8 cellular contexts compared by ENCODE assay signal in genomic region chr11:47186076-47186936, GRCh38. TPM values are rescaled to one million over a fixed set of nuclear protein-coding genes. Genes with fewer than 3 reads are reported as not detected.
A peak's percentile ranks its signal among the peaks of the same experiment; 100 is the strongest.
DNase-seq lines count a peak whose midpoint lies in the region; ATAC-seq and TF ChIP-seq lines count a peak whose summit lies in the region.

PACSIN3 (minus strand) TSS chr11:47186434; CDS start chr11:47182727, 3,707 bp downstream.

- ATAC-seq in GM18502 (IDR thresholded peaks at IDR 0.05; ENCODE audit: poor library complexity, unreplicated experiment) (peak; percentile 56), HG02763 (IDR thresholded peaks at IDR 0.05; ENCODE audit: unreplicated experiment) (no peak)

- H3K79me2 ChIP-seq in mesendoderm (ENCODE audit: control insufficient read depth, insufficient read depth, low read length) = peaks cover 6% of the 10 kb centered on the region

- H3K23ac ChIP-seq in mesendoderm (ENCODE audit: low read length) = no peak within 1 kb of the TSS

- TF ChIP-seq CTCF in 22Rv1 (IDR thresholded peaks at IDR 0.05) = peak; percentile 20; the same call in 1 of the 2 replicates

- peak within 1 kb of the TSS; percentile 97 for H3K4me2 ChIP-seq in mesendoderm (ENCODE audit: low read length)

- H3K4me3 ChIP-seq in mesendoderm (ENCODE audit: low read length) (peak within 1 kb of the TSS; percentile 50), stomach smooth muscle (ENCODE audit: low read length in 2 of 2) (peak within 1 kb of the TSS; percentile 81 to 84)

- no peak within 1 kb of the TSS for H2BK15ac ChIP-seq in mesendoderm (replicated peaks; ENCODE audit: low read depth)

- H3K27ac ChIP-seq in 22Rv1 (peak within 1 kb of the TSS; percentile 76), mesendoderm (ENCODE audit: low read depth, low read length) (peak within 1 kb of the TSS; percentile 72), stomach smooth muscle (ENCODE audit: low read length) (peak within 1 kb of the TSS; percentile 93)

- H3K36me3 ChIP-seq in mesendoderm (ENCODE audit: control insufficient read depth, insufficient read depth, low read length) (no peaks in the 10 kb centered on the region), stomach smooth muscle (ENCODE audit: control insufficient read depth in 2 of 2, insufficient read depth in 2 of 2, low read length in 2 of 2) (peaks cover 0 to 3% of the 10 kb centered on the region in 2 donors)

- H4K5ac ChIP-seq in mesendoderm (ENCODE audit: low read length) = no peak within 1 kb of the TSS

- DNase-seq in activated CD4-positive, alpha-beta T cell treated with anti-CD3 and anti-CD28 coated beads, Interleukin-2, amount 50 U/mL, for 48 hours = peak; percentile 62 to 64
- peak; percentile 73 for DNase-seq in mesendoderm

- peaks cover 3% of the 10 kb centered on the region for H3K27me3 ChIP-seq in mesendoderm (ENCODE audit: insufficient read depth, low read length, poor library complexity)
- H3K27me3 ChIP-seq in stomach smooth muscle (ENCODE audit: control insufficient read depth in 1 of 2, insufficient read depth in 2 of 2, low read length in 2 of 2) = no peaks in the 10 kb centered on the region

- H4K8ac ChIP-seq in mesendoderm (ENCODE audit: low read depth, low read length) = peak within 1 kb of the TSS; percentile 76

- peak within 1 kb of the TSS; percentile 59 for H2BK5ac ChIP-seq in mesendoderm (ENCODE audit: low read length)

- no peak within 1 kb of the TSS for H2BK120ac ChIP-seq in mesendoderm (ENCODE audit: low read depth, low read length)

- peak within 1 kb of the TSS; percentile 60 for H3K18ac ChIP-seq in mesendoderm (ENCODE audit: low read length)

- H3K4ac ChIP-seq in mesendoderm (ENCODE audit: low read depth, low read length) = peak within 1 kb of the TSS; percentile 63

- in situ Hi-C loops in endometrial microvascular endothelial cells (cut with HindIII; ENCODE audit: inconsistent ontology term, low pct_unique_long_range_greater_than_20kb, low sequenced_read_pairs) = no loop called here

- H3K4me1 ChIP-seq in mesendoderm (ENCODE audit: control insufficient read depth, low read depth, low read length) (peaks cover 3% of the 10 kb centered on the region), stomach smooth muscle (ENCODE audit: control insufficient read depth, insufficient read depth, low read length) (peaks cover 67% of the 10 kb centered on the region)

- H3K56ac ChIP-seq in mesendoderm (ENCODE audit: low read length) = peak within 1 kb of the TSS; percentile 91

- TF ChIP-seq EP300 in Ishikawa (IDR thresholded peaks at IDR 0.05; ENCODE audit: borderline replicate concordance) = no peak

- H3K9me3 ChIP-seq in stomach smooth muscle (ENCODE audit: control insufficient read depth in 2 of 2, low read length in 2 of 2) = no peaks in the 10 kb centered on the region

- H2AK5ac ChIP-seq in mesendoderm (ENCODE audit: low read length) = no peak within 1 kb of the TSS

- no CpG with 5 or more reads among the region's 87 CpGs for WGBS in mesendoderm (ENCODE audit: extremely low coverage, insufficient coverage, low lambda C conversion rate)

- H3K79me1 ChIP-seq in mesendoderm (ENCODE audit: low read length) = peaks cover 6% of the 10 kb centered on the region

- peak within 1 kb of the TSS; percentile 89 for H3K9ac ChIP-seq in mesendoderm (ENCODE audit: low read length)
- H3K9ac ChIP-seq in stomach smooth muscle (ENCODE audit: low read length in 2 of 2) = peak within 1 kb of the TSS; percentile 68 to 78

- no peak for TF ChIP-seq RAD21 in Ishikawa (IDR thresholded peaks at IDR 0.05; ENCODE audit: low read depth)

TF ChIP-seq in Ishikawa, 13 proteins besides CTCF, POLR2A, EP300 and RAD21:
- TF ChIP-seq TAF1 (IDR thresholded peaks at IDR 0.05; ENCODE audit: low read depth) (0 out of 2 replicates have a peak, but pooled peaks have one; percentile 1), NFIC (IDR thresholded peaks at IDR 0.05) (no peak), MAX (IDR thresholded peaks at IDR 0.05) (peak; percentile 55; the same call in 1 of the 2 replicates)

RNA-seq across cellular contexts. Expression of gene PACSIN3, which starts in this region (rescaled TPM):
- total RNA-seq in endometrial microvascular endothelial cells (ENCODE audit: inconsistent ontology term) = 12.0 TPM
- polyA plus RNA-seq in mesendoderm (2013, experiment 1 of 2) = 18.0 TPM
- 18.0 TPM for polyA plus RNA-seq in mesendoderm (2013, experiment 2 of 2)
